ENCODE assay signal across 1 cellular context in the genomic region with DNA sequence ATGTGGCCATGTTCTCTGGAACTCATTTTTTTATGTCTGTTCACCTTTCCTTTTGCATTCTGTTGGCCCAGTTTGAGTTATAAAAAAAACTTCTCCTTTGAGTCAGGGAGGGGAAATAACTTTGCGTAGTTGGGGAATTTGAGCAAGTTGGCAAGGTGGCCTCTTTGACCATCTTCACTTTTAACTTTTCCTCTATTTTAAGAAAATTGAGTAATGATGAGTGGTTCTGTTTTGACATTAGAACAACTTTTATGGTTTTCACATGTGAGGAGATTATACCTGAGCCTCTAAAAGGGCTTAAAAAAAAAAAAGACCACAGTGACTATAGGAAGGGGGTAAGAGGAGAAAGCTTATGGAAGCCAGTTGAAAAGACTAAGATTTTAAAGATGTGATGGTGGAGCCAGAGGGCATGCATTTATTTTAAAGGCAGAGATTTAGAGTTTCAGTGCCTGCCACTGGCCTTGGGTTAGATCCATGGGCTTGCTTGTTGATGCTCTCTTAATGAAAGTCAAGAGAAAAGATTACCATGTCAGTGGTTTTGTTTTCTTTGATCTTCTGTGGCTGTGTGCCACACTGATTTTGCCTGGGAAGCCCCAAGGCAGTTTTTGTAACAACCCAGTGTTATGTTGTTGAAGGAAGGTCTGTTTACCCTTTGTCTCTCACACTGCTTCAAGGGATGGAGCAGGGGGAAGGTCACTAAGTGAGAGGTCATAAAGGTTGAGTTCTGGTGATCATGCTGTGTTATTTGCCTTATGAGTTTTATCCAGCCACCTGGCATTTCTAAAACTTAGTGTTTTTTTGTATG.
TF ChIP-seq lines count a peak whose summit lies in the region.

No MANE protein-coding gene starts in this region.

TF ChIP-seq in GM12878, 131 proteins besides CTCF, POLR2A, EP300 and RAD21 (continues in another document):
- TF ChIP-seq, protein P1, sequence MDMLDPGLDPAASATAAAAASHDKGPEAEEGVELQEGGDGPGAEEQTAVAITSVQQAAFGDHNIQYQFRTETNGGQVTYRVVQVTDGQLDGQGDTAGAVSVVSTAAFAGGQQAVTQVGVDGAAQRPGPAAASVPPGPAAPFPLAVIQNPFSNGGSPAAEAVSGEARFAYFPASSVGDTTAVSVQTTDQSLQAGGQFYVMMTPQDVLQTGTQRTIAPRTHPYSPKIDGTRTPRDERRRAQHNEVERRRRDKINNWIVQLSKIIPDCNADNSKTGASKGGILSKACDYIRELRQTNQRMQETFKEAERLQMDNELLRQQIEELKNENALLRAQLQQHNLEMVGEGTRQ (IDR thresholded peaks at IDR 0.05; ENCODE audit: borderline replicate concordance, low read depth, low read length): no peak
- TF ChIP-seq, protein P2, sequence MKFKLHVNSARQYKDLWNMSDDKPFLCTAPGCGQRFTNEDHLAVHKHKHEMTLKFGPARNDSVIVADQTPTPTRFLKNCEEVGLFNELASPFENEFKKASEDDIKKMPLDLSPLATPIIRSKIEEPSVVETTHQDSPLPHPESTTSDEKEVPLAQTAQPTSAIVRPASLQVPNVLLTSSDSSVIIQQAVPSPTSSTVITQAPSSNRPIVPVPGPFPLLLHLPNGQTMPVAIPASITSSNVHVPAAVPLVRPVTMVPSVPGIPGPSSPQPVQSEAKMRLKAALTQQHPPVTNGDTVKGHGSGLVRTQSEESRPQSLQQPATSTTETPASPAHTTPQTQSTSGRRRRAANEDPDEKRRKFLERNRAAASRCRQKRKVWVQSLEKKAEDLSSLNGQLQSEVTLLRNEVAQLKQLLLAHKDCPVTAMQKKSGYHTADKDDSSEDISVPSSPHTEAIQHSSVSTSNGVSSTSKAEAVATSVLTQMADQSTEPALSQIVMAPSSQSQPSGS (IDR thresholded peaks at IDR 0.05; ENCODE audit: low read length): peak; percentile 62
- peak; percentile 96 for TF ChIP-seq TCF7 (IDR thresholded peaks at IDR 0.05; ENCODE audit: borderline replicate concordance)
- 0 out of 2 replicates have a peak, but pooled peaks have one; percentile 11 for TF ChIP-seq MTA2 (IDR thresholded peaks at IDR 0.05; ENCODE audit: low read depth)
- no peak for TF ChIP-seq SMARCA5 (IDR thresholded peaks at IDR 0.05)
- TF ChIP-seq, protein P3, sequence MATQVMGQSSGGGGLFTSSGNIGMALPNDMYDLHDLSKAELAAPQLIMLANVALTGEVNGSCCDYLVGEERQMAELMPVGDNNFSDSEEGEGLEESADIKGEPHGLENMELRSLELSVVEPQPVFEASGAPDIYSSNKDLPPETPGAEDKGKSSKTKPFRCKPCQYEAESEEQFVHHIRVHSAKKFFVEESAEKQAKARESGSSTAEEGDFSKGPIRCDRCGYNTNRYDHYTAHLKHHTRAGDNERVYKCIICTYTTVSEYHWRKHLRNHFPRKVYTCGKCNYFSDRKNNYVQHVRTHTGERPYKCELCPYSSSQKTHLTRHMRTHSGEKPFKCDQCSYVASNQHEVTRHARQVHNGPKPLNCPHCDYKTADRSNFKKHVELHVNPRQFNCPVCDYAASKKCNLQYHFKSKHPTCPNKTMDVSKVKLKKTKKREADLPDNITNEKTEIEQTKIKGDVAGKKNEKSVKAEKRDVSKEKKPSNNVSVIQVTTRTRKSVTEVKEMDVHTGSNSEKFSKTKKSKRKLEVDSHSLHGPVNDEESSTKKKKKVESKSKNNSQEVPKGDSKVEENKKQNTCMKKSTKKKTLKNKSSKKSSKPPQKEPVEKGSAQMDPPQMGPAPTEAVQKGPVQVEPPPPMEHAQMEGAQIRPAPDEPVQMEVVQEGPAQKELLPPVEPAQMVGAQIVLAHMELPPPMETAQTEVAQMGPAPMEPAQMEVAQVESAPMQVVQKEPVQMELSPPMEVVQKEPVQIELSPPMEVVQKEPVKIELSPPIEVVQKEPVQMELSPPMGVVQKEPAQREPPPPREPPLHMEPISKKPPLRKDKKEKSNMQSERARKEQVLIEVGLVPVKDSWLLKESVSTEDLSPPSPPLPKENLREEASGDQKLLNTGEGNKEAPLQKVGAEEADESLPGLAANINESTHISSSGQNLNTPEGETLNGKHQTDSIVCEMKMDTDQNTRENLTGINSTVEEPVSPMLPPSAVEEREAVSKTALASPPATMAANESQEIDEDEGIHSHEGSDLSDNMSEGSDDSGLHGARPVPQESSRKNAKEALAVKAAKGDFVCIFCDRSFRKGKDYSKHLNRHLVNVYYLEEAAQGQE (IDR thresholded peaks at IDR 0.05; ENCODE audit: low read depth, low read length): no peak
- TF ChIP-seq, protein P4, sequence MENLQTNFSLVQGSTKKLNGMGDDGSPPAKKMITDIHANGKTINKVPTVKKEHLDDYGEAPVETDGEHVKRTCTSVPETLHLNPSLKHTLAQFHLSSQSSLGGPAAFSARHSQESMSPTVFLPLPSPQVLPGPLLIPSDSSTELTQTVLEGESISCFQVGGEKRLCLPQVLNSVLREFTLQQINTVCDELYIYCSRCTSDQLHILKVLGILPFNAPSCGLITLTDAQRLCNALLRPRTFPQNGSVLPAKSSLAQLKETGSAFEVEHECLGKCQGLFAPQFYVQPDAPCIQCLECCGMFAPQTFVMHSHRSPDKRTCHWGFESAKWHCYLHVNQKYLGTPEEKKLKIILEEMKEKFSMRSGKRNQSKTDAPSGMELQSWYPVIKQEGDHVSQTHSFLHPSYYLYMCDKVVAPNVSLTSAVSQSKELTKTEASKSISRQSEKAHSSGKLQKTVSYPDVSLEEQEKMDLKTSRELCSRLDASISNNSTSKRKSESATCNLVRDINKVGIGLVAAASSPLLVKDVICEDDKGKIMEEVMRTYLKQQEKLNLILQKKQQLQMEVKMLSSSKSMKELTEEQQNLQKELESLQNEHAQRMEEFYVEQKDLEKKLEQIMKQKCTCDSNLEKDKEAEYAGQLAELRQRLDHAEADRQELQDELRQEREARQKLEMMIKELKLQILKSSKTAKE (IDR thresholded peaks at IDR 0.05; ENCODE audit: low read depth, poor library complexity, severe bottlenecking): no peak
- TF ChIP-seq NFIC (IDR thresholded peaks at IDR 0.05; ENCODE audit: low read depth, low read length): peak; percentile 91
- TF ChIP-seq CHD4 (IDR thresholded peaks at IDR 0.05): no peak
- no peak for TF ChIP-seq SMAD1 (IDR thresholded peaks at IDR 0.05; ENCODE audit: low read depth, partially characterized antibody)
- no peak for TF ChIP-seq FOXK2 (IDR thresholded peaks at IDR 0.05)
- no peak for TF ChIP-seq HDGF (IDR thresholded peaks at IDR 0.05)
- TF ChIP-seq, protein P5, sequence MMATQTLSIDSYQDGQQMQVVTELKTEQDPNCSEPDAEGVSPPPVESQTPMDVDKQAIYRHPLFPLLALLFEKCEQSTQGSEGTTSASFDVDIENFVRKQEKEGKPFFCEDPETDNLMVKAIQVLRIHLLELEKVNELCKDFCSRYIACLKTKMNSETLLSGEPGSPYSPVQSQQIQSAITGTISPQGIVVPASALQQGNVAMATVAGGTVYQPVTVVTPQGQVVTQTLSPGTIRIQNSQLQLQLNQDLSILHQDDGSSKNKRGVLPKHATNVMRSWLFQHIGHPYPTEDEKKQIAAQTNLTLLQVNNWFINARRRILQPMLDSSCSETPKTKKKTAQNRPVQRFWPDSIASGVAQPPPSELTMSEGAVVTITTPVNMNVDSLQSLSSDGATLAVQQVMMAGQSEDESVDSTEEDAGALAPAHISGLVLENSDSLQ (IDR thresholded peaks at IDR 0.05): no peak
- TF ChIP-seq NR2F1 (conservative IDR thresholded peaks at IDR 0.05): peak; percentile 64
- no peak for TF ChIP-seq GABPA (IDR thresholded peaks at IDR 0.05; ENCODE audit: low read depth)
- TF ChIP-seq RUNX3 (IDR thresholded peaks at IDR 0.05; ENCODE audit: low read length): peak; percentile 84
- TF ChIP-seq IRF4 (IDR thresholded peaks at IDR 0.05; ENCODE audit: low read depth, low read length): 0 out of 2 replicates have a peak, but pooled peaks have one; percentile 13
- TF ChIP-seq, protein P6, sequence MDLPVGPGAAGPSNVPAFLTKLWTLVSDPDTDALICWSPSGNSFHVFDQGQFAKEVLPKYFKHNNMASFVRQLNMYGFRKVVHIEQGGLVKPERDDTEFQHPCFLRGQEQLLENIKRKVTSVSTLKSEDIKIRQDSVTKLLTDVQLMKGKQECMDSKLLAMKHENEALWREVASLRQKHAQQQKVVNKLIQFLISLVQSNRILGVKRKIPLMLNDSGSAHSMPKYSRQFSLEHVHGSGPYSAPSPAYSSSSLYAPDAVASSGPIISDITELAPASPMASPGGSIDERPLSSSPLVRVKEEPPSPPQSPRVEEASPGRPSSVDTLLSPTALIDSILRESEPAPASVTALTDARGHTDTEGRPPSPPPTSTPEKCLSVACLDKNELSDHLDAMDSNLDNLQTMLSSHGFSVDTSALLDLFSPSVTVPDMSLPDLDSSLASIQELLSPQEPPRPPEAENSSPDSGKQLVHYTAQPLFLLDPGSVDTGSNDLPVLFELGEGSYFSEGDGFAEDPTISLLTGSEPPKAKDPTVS (IDR thresholded peaks at IDR 0.05; ENCODE audit: low read depth, low read length): no peak
- TF ChIP-seq, protein P7, sequence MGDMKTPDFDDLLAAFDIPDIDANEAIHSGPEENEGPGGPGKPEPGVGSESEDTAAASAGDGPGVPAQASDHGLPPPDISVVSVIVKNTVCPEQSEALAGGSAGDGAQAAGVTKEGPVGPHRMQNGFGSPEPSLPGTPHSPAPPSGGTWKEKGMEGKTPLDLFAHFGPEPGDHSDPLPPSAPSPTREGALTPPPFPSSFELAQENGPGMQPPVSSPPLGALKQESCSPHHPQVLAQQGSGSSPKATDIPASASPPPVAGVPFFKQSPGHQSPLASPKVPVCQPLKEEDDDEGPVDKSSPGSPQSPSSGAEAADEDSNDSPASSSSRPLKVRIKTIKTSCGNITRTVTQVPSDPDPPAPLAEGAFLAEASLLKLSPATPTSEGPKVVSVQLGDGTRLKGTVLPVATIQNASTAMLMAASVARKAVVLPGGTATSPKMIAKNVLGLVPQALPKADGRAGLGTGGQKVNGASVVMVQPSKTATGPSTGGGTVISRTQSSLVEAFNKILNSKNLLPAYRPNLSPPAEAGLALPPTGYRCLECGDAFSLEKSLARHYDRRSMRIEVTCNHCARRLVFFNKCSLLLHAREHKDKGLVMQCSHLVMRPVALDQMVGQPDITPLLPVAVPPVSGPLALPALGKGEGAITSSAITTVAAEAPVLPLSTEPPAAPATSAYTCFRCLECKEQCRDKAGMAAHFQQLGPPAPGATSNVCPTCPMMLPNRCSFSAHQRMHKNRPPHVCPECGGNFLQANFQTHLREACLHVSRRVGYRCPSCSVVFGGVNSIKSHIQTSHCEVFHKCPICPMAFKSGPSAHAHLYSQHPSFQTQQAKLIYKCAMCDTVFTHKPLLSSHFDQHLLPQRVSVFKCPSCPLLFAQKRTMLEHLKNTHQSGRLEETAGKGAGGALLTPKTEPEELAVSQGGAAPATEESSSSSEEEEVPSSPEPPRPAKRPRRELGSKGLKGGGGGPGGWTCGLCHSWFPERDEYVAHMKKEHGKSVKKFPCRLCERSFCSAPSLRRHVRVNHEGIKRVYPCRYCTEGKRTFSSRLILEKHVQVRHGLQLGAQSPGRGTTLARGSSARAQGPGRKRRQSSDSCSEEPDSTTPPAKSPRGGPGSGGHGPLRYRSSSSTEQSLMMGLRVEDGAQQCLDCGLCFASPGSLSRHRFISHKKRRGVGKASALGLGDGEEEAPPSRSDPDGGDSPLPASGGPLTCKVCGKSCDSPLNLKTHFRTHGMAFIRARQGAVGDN (IDR thresholded peaks at IDR 0.05): no peak
- no peak for TF ChIP-seq ZNF217 (IDR thresholded peaks at IDR 0.05)
- peak; percentile 61; the same call in 1 of the 2 replicates for TF ChIP-seq ASH2L (IDR thresholded peaks at IDR 0.05; ENCODE audit: borderline replicate concordance, low read depth)
- TF ChIP-seq RELA (IDR thresholded peaks at IDR 0.05; ENCODE audit: borderline replicate concordance, partially characterized antibody): peak; percentile 14
- TF ChIP-seq ETV6 (conservative IDR thresholded peaks at IDR 0.05 in 1 of 2, IDR thresholded peaks at IDR 0.05 in 1 of 2; ENCODE audit: borderline replicate concordance in 1 of 2, low read depth in 1 of 2): peak in 1 of 2 experiments; percentile 32; a peak in 1 of 4 replicates
- TF ChIP-seq CBFB (IDR thresholded peaks at IDR 0.05; ENCODE audit: low read depth): peak; percentile 19; the same call in 1 of the 2 replicates
- TF ChIP-seq, protein P8, sequence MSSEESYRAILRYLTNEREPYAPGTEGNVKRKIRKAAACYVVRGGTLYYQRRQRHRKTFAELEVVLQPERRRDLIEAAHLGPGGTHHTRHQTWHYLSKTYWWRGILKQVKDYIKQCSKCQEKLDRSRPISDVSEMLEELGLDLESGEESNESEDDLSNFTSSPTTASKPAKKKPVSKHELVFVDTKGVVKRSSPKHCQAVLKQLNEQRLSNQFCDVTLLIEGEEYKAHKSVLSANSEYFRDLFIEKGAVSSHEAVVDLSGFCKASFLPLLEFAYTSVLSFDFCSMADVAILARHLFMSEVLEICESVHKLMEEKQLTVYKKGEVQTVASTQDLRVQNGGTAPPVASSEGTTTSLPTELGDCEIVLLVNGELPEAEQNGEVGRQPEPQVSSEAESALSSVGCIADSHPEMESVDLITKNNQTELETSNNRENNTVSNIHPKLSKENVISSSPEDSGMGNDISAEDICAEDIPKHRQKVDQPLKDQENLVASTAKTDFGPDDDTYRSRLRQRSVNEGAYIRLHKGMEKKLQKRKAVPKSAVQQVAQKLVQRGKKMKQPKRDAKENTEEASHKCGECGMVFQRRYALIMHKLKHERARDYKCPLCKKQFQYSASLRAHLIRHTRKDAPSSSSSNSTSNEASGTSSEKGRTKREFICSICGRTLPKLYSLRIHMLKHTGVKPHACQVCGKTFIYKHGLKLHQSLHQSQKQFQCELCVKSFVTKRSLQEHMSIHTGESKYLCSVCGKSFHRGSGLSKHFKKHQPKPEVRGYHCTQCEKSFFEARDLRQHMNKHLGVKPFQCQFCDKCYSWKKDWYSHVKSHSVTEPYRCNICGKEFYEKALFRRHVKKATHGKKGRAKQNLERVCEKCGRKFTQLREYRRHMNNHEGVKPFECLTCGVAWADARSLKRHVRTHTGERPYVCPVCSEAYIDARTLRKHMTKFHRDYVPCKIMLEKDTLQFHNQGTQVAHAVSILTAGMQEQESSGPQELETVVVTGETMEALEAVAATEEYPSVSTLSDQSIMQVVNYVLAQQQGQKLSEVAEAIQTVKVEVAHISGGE (CRISPR knock-in tag; IDR thresholded peaks at IDR 0.05): no peak
- peak; percentile 81; the same call in 1 of the 2 replicates for TF ChIP-seq FOXM1 (IDR thresholded peaks at IDR 0.05; ENCODE audit: low read depth, low read length)
- TF ChIP-seq, protein P9, sequence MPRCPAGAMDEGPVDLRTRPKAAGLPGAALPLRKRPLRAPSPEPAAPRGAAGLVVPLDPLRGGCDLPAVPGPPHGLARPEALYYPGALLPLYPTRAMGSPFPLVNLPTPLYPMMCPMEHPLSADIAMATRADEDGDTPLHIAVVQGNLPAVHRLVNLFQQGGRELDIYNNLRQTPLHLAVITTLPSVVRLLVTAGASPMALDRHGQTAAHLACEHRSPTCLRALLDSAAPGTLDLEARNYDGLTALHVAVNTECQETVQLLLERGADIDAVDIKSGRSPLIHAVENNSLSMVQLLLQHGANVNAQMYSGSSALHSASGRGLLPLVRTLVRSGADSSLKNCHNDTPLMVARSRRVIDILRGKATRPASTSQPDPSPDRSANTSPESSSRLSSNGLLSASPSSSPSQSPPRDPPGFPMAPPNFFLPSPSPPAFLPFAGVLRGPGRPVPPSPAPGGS (IDR thresholded peaks at IDR 0.05; ENCODE audit: borderline replicate concordance, insufficient read depth, low read depth, low read length, poor library complexity, severe bottlenecking): peak; percentile 59
- peak; percentile 90 for TF ChIP-seq JUNB (IDR thresholded peaks at IDR 0.05)
- no peak for TF ChIP-seq NR2C1 (IDR thresholded peaks at IDR 0.05)
- no peak for TF ChIP-seq CREB1 (IDR thresholded peaks at IDR 0.05; ENCODE audit: low read depth)
- TF ChIP-seq WRNIP1 (IDR thresholded peaks at IDR 0.05; ENCODE audit: borderline replicate concordance, low read depth, low read length): no peak
